In genomic region chr1:61300899-61301298, GRCh38 we compare ENCODE assay signal across 24 cellular contexts.
DNase-seq lines count a peak whose midpoint lies in the region; ATAC-seq and TF ChIP-seq lines count a peak whose summit lies in the region.
"Had no signal": no experiment of that assay in that cellular context is flagged by ENCODE, and none has a peak within 500 bp of the region (broad histone marks: within the 10 kb centered on the region; RNA-seq: fewer than 3 reads in every experiment).

No MANE protein-coding gene starts in this region.

- TF ChIP-seq POLR2A in breast epithelium (IDR thresholded peaks at IDR 0.05) (no peak), stomach (IDR thresholded peaks at IDR 0.05) (no peak)

- TF ChIP-seq CTCF in breast epithelium (IDR thresholded peaks at IDR 0.05) (no peak), MCF 10A (IDR thresholded peaks at IDR 0.05; ENCODE audit: unreplicated experiment) (no peak), fibroblast of mammary gland (conservative IDR thresholded peaks at IDR 0.05; ENCODE audit: control insufficient read depth, insufficient read depth, low read depth, low read length) (no peak), stomach (IDR thresholded peaks at IDR 0.05) (no peak)

- H3K9me3 Mint-ChIP-seq in MCF 10A (ENCODE audit: unreplicated experiment) = no peaks in the 10 kb centered on the region
- H3K9me3 Mint-ChIP-seq in T-helper 2 cell treated with Interferon-gamma antibody and Interleukin-4, amounts not matched to agents 5 μg/mL and 100 μg/mL, for 36 hours = no peaks in the 10 kb centered on the region
- H3K9me3 Mint-ChIP-seq: activated naive CD8-positive, alpha-beta T cell treated with anti-CD3 and anti-CD28 coated beads, Interleukin-2, amount 10 ng/mL, durations not matched to agents 7 days and 5 days; brain had no signal

- no peak overlapping the region for H3K4me3 Mint-ChIP-seq in MCF 10A (ENCODE audit: unreplicated experiment)
- H3K4me3 Mint-ChIP-seq in T-helper 2 cell treated with Interferon-gamma antibody and Interleukin-4, amounts not matched to agents 5 μg/mL and 100 μg/mL, for 36 hours = no peak overlapping the region
- H3K4me3 Mint-ChIP-seq: activated naive CD8-positive, alpha-beta T cell treated with anti-CD3 and anti-CD28 coated beads, Interleukin-2, amount 10 ng/mL, durations not matched to agents 7 days and 5 days; brain; CD4-positive, alpha-beta memory T cell had no signal

- POLR2A ChIA-PET in MCF 10A (lab: Yijun Ruan, JAX) = interaction anchor here (0.8 to 2.1 kb wide), 3 partner anchors 8 to 18 kb away, joined by 3 to 7 read pairs (median 3); no protein-coding TSS in a partner anchor

- H3K36me3 Mint-ChIP-seq in MCF 10A (ENCODE audit: insufficient read depth, unreplicated experiment) = no peaks in the 10 kb centered on the region
- no peaks in the 10 kb centered on the region for H3K36me3 Mint-ChIP-seq in T-helper 2 cell treated with Interferon-gamma antibody and Interleukin-4, amounts not matched to agents 5 μg/mL and 100 μg/mL, for 36 hours (ENCODE audit: low read depth)
- H3K36me3 Mint-ChIP-seq: activated naive CD8-positive, alpha-beta T cell treated with anti-CD3 and anti-CD28 coated beads, Interleukin-2, amount 10 ng/mL, durations not matched to agents 7 days and 5 days; CD4-positive, alpha-beta memory T cell had no signal

- H3K9ac ChIP-seq in HUES64 (ENCODE audit: low read depth, low read length) = no peak overlapping the region

- peaks cover 21% of the 10 kb centered on the region for H3K4me1 Mint-ChIP-seq in MCF 10A (ENCODE audit: insufficient read depth, unreplicated experiment)
- H3K4me1 Mint-ChIP-seq in T-helper 2 cell treated with Interferon-gamma antibody and Interleukin-4, amounts not matched to agents 5 μg/mL and 100 μg/mL, for 36 hours (ENCODE audit: low read depth) = peaks cover 3% of the 10 kb centered on the region

- H3K27ac ChIP-seq in breast epithelium (peak overlapping the region; percentile 5 to 71), HUES64 (ENCODE audit: low read depth, low read length) (peak overlapping the region; percentile 84), stomach (peak overlapping the region in 4 of 5 donors; percentile 52 to 82 (median 76))
- H3K27ac ChIP-seq: colonic mucosa had no signal

- H3K9me3 ChIP-seq in breast epithelium (no peaks in the 10 kb centered on the region), HUES64 (ENCODE audit: insufficient read depth, low read depth, low read length) (no peaks in the 10 kb centered on the region; the same call in 1 of the 2 replicates), stomach (no peaks in the 10 kb centered on the region)
- H3K9me3 ChIP-seq: colonic mucosa, sigmoid colon, tibial nerve had no signal

- H3K4me1 ChIP-seq in breast epithelium (no peaks in the 10 kb centered on the region), HUES64 (ENCODE audit: insufficient read depth, low read length) (peaks cover 45% of the 10 kb centered on the region), stomach (peaks cover 21 to 77% (median 52%) of the 10 kb centered on the region in 4 donors)
- H3K4me1 ChIP-seq: colonic mucosa had no signal

- H3K36me3 ChIP-seq in breast epithelium (no peaks in the 10 kb centered on the region), HUES64 (ENCODE audit: insufficient read depth, low read length) (no peaks in the 10 kb centered on the region), stomach (no peaks in the 10 kb centered on the region)
- H3K36me3 ChIP-seq: colonic mucosa, sigmoid colon, tibial nerve had no signal

- intact Hi-C loops in breast epithelium (cut with DNase I; ENCODE audit: low total_unique reads) (no loop called here), MCF 10A (cut with micrococcal nuclease) (no loop called here), stomach (cut with DNase I; ENCODE audit: low total_unique reads) (no loop called here)

- no peak for TF ChIP-seq EP300 in stomach (IDR thresholded peaks at IDR 0.05)

- no TSS peak for BruUV-seq in MCF 10A (replicated peaks; lab: Mats Ljungman, UMichigan)

- CTCF ChIA-PET in MCF 10A (lab: Yijun Ruan, JAX) = interaction anchor here (0.6 to 1.3 kb wide), 5 partner anchors 34 to 137 kb away, joined by 3 read pairs; no protein-coding TSS in a partner anchor

- DNase-seq in breast epithelium (ENCODE audit: low spot score in 2 of 2) (no peak), MCF 10A (ENCODE audit: unreplicated experiment) (no peak), fibroblast of mammary gland (ENCODE audit: low read depth) (peak; percentile 49), stomach (no peak)
- no peak for DNase-seq in T-helper 2 cell treated with Interferon-gamma antibody and Interleukin-4, amounts not matched to agents 5 μg/mL and 100 μg/mL, for 36 hours (ENCODE audit: low spot score)
- DNase-seq: activated naive CD8-positive, alpha-beta T cell treated with anti-CD3 and anti-CD28 coated beads, Interleukin-2, amount 10 ng/mL, durations not matched to agents 7 days and 5 days; CD4-positive, alpha-beta memory T cell; colonic mucosa; DMS153; foreskin fibroblast; KBM-7; midbrain; MV-4-11; NCI-H187; NCI-H2227 treated with DMSO at 0.1 percent for 48 hours; NCI-H82; PC-3; SHP77 treated with DMSO at 0.1 percent for 48 hours; sigmoid colon had no signal

- ATAC-seq in GM21360 (IDR thresholded peaks at IDR 0.05; ENCODE audit: unreplicated experiment) (no peak), HG03025 (IDR thresholded peaks at IDR 0.05; ENCODE audit: low FRiP score, unreplicated experiment) (no peak)
- ATAC-seq: PC-3 had no signal

- WGBS in HUES64 = 4% methylated on average over 2 of the region's 3 CpGs
- WGBS in stomach, 5 donors = 43 to 67% (median 45%) methylated on average over 3 of the region's 3 CpGs

- no peak overlapping the region for H3K27ac Mint-ChIP-seq in MCF 10A (ENCODE audit: low read depth, unreplicated experiment)
- H3K27ac Mint-ChIP-seq in T-helper 2 cell treated with Interferon-gamma antibody and Interleukin-4, amounts not matched to agents 5 μg/mL and 100 μg/mL, for 36 hours = no peak overlapping the region
- H3K27ac Mint-ChIP-seq: activated naive CD8-positive, alpha-beta T cell treated with anti-CD3 and anti-CD28 coated beads, Interleukin-2, amount 10 ng/mL, durations not matched to agents 7 days and 5 days; brain; CD4-positive, alpha-beta memory T cell had no signal

- H3K27me3 ChIP-seq in breast epithelium (no peaks in the 10 kb centered on the region), HUES64 (ENCODE audit: insufficient read depth, low read length) (no peaks in the 10 kb centered on the region), stomach (no peaks in the 10 kb centered on the region)
- H3K27me3 ChIP-seq: colonic mucosa, sigmoid colon, tibial nerve had no signal

- no peaks in the 10 kb centered on the region for H3K27me3 Mint-ChIP-seq in MCF 10A (ENCODE audit: insufficient read depth, unreplicated experiment)
- H3K27me3 Mint-ChIP-seq in T-helper 2 cell treated with Interferon-gamma antibody and Interleukin-4, amounts not matched to agents 5 μg/mL and 100 μg/mL, for 36 hours (ENCODE audit: low read depth) = peaks cover 3% of the 10 kb centered on the region
- H3K27me3 Mint-ChIP-seq: activated naive CD8-positive, alpha-beta T cell treated with anti-CD3 and anti-CD28 coated beads, Interleukin-2, amount 10 ng/mL, durations not matched to agents 7 days and 5 days; brain; CD4-positive, alpha-beta memory T cell had no signal

- no peak overlapping the region for H3K4me3 ChIP-seq in breast epithelium
- H3K4me3 ChIP-seq in HUES64 (ENCODE audit: low read length) = no peak overlapping the region
- H3K4me3 ChIP-seq in fibroblast of mammary gland (ENCODE audit: control insufficient read depth, low read depth, low read length) = no peak overlapping the region
- no peak overlapping the region for H3K4me3 ChIP-seq in stomach
- H3K4me3 ChIP-seq: colonic mucosa, sigmoid colon, tibial nerve had no signal
